ENCODE assay signal across 26 cellular contexts in genomic region chr15:41842229-41842628, GRCh38. TPM values are rescaled to one million over a fixed set of nuclear protein-coding genes. Genes with fewer than 3 reads are reported as not detected.
DNase-seq lines count a peak whose midpoint lies in the region; ATAC-seq, FAIRE-seq and TF ChIP-seq lines count a peak whose summit lies in the region.
"Had no signal": no experiment of that assay in that cellular context is flagged by ENCODE, and none has a peak within 500 bp of the region (broad histone marks: within the 10 kb centered on the region; RNA-seq: fewer than 3 reads in every experiment).

No MANE protein-coding gene starts in this region.

- H3F3A ChIP-seq in GM23338 (replicated peaks; ENCODE audit: low read depth): no peaks in the 10 kb centered on the region

- H3K36me3 ChIP-seq in GM23338 (ENCODE audit: insufficient read depth) (no peaks in the 10 kb centered on the region), K562 (ENCODE audit: control insufficient read depth, insufficient read depth, low read length) (no peaks in the 10 kb centered on the region; the same call in 2 of the 3 replicates), neuronal stem cell (replicated peaks in 1 of 2; ENCODE audit: control insufficient read depth in 2 of 2, insufficient read depth in 2 of 2, low read length in 2 of 2) (peaks cover 16 to 40% of the 10 kb centered on the region in 2 donors), prostate gland (peaks cover 4% of the 10 kb centered on the region in 2 donors)
- H3K36me3 ChIP-seq: HAP-1 had no signal

- H4K20me1 ChIP-seq in GM23338 (replicated peaks; ENCODE audit: insufficient read depth) (no peaks in the 10 kb centered on the region), K562 (replicated peaks; ENCODE audit: control insufficient read depth, insufficient read depth, low read length) (no peaks in the 10 kb centered on the region)

- H2AK5ac ChIP-seq in neuronal stem cell (ENCODE audit: low read depth, low read length): no peak overlapping the region

- H3K9me1 ChIP-seq in K562 (ENCODE audit: control insufficient read depth, insufficient read depth, low read length): no peaks in the 10 kb centered on the region

- no peak overlapping the region for H2BK5ac ChIP-seq in neuronal stem cell (ENCODE audit: low read length)

- TF ChIP-seq RAD21 in K562 (CRISPR knock-in tag; conservative IDR thresholded peaks at IDR 0.05 in 1 of 2, IDR thresholded peaks at IDR 0.05 in 1 of 2): no peak

- no peaks in the 10 kb centered on the region for H3K9me3 Mint-ChIP-seq in GM23338
- H3K9me3 Mint-ChIP-seq: CD4-positive, CD25-positive, alpha-beta regulatory T cell had no signal

- peaks cover 2% of the 10 kb centered on the region for H3K27me3 Mint-ChIP-seq in GM23338 (ENCODE audit: insufficient read depth, low read depth, poor library complexity)
- H3K27me3 Mint-ChIP-seq: B cell; CD4-positive, CD25-positive, alpha-beta regulatory T cell had no signal

- in situ Hi-C loops in K562 (cut with MboI): no loop called here

- H3K9me3 ChIP-seq in K562 (replicated peaks; ENCODE audit: control insufficient read depth, insufficient read depth, low read depth, low read length): no peaks in the 10 kb centered on the region
- H3K9me3 ChIP-seq in neuronal stem cell (replicated peaks in 1 of 2; ENCODE audit: control insufficient read depth in 2 of 2, insufficient read depth in 1 of 2, low read depth in 1 of 2, low read length in 2 of 2): no peaks in the 10 kb centered on the region
- no peaks in the 10 kb centered on the region for H3K9me3 ChIP-seq in prostate gland
- H3K9me3 ChIP-seq: A549, Caco-2, HAP-1 had no signal

- no peak overlapping the region for H2BK120ac ChIP-seq in neuronal stem cell (ENCODE audit: low read depth, low read length)

- no peak overlapping the region for H4K91ac ChIP-seq in neuronal stem cell (ENCODE audit: low read depth, low read length, poor library complexity)

- no peak overlapping the region for H3K14ac ChIP-seq in neuronal stem cell (ENCODE audit: low read length)

- H3K4me2 ChIP-seq in GM23338 (no peak overlapping the region), K562 (ENCODE audit: insufficient read depth, low read length) (no peak overlapping the region), neuronal stem cell (ENCODE audit: insufficient read depth, low read length, poor library complexity, severe bottlenecking) (no peak overlapping the region)
- H3K4me2 ChIP-seq: A549 had no signal

- TF ChIP-seq POLR2A in K562 (conservative IDR thresholded peaks at IDR 0.05) (no peak), prostate gland (IDR thresholded peaks at IDR 0.05) (no peak)

- H3K79me2 ChIP-seq in GM23338 (replicated peaks; ENCODE audit: insufficient read depth) (no peaks in the 10 kb centered on the region), K562 (ENCODE audit: control insufficient read depth, insufficient read depth, low read length) (no peaks in the 10 kb centered on the region)

- H3K4me1 Mint-ChIP-seq in GM23338: no peaks in the 10 kb centered on the region
- H3K4me1 Mint-ChIP-seq: B cell had no signal

- DNase-seq in NCI-H510A treated with DMSO at 0.1 percent for 48 hours (lab: John Stamatoyannopoulos, UW) (peak; percentile 4), NCI-H510A (lab: John Stamatoyannopoulos, UW) (no peak), GM23338 (ENCODE audit: low spot score) (no peak), K562 (ENCODE audit: extremely low read depth in 1 of 4, low spot score in 3 of 4) (no peak), neuronal stem cell (ENCODE audit: low spot score) (no peak), prostate gland (ENCODE audit: low spot score) (no peak)
- DNase-seq in activated CD4-positive, CD25-positive, alpha-beta regulatory T cell treated with anti-CD3 and anti-CD28 coated beads, Interleukin-2, amount 50 U/mL, for 72 hours: no peak
- DNase-seq: Caco-2; CD4-positive, CD25-positive, alpha-beta regulatory T cell; DMS 273 treated with DMSO at 0.1 percent for 48 hours; DND-41; GM23248; IMR-90; NCI-H1105; NCI-H1694; NCI-H226; NCI-H524 treated with DMSO at 0.1 percent for 48 hours; RPMI8226; SHP77 treated with DMSO at 0.1 percent for 48 hours; SW 1271; T-helper 2 cell had no signal

- intact Hi-C loops in K562 (cut with micrococcal nuclease): no loop called here
- intact Hi-C loops in prostate gland (cut with DNase I): no loop called here

- H3K9me2 ChIP-seq in GM23338 (ENCODE audit: insufficient read depth): no peaks in the 10 kb centered on the region

- H3K23ac ChIP-seq in neuronal stem cell (ENCODE audit: low read depth, low read length, poor library complexity): no peak overlapping the region

- CTCF ChIA-PET in K562 (lab: Yijun Ruan, JAX; ENCODE audit: low intra/inter-chr PET ratio): no interaction called here

- no peak overlapping the region for H3K4me3 Mint-ChIP-seq in GM23338
- H3K4me3 Mint-ChIP-seq: B cell; CD4-positive, CD25-positive, alpha-beta regulatory T cell had no signal

- H3K4ac ChIP-seq in neuronal stem cell (ENCODE audit: low read length): no peak overlapping the region

- H3K4me1 ChIP-seq in GM23338 (ENCODE audit: insufficient read depth) (no peaks in the 10 kb centered on the region), K562 (replicated peaks in 1 of 2; ENCODE audit: control insufficient read depth in 2 of 2, insufficient read depth in 2 of 2, low read length in 2 of 2) (peaks cover 0 to 21% of the 10 kb centered on the region in 2 experiments; a peak in 2 of 5 replicates), neuronal stem cell (ENCODE audit: control insufficient read depth in 2 of 2, insufficient read depth in 1 of 2, low read depth in 1 of 2, low read length in 2 of 2) (no peaks in the 10 kb centered on the region), prostate gland (replicated peaks) (peaks cover 22% of the 10 kb centered on the region)
- H3K4me1 ChIP-seq: A549, Caco-2, HAP-1 had no signal

- H3K9ac ChIP-seq in K562 (ENCODE audit: insufficient read depth in 1 of 2, low read depth in 2 of 2, low read length in 2 of 2) (no peak overlapping the region; a peak in 1 of 4 replicates), neuronal stem cell (ENCODE audit: low read depth, low read length, poor library complexity) (no peak overlapping the region)
- H3K9ac ChIP-seq: GM23248 had no signal

- peaks cover 7% of the 10 kb centered on the region for H3K79me1 ChIP-seq in neuronal stem cell (ENCODE audit: low read depth, low read length)

- H3K27ac Mint-ChIP-seq in GM23338: no peak overlapping the region
- H3K27ac Mint-ChIP-seq: B cell; CD4-positive, CD25-positive, alpha-beta regulatory T cell had no signal

- H3K4me3 ChIP-seq in GM23338 (no peak overlapping the region), K562 (no peak overlapping the region), neuronal stem cell (ENCODE audit: low read length in 2 of 2) (no peak overlapping the region), prostate gland (no peak overlapping the region)
- H3K4me3 ChIP-seq: A549, GM12878, GM23248, HAP-1, SK-N-MC had no signal

- no peak overlapping the region for H4K8ac ChIP-seq in neuronal stem cell (ENCODE audit: low read depth, low read length)

- no peak for FAIRE-seq in K562 (lab: Jason Lieb, UNC)
- FAIRE-seq: A549, GM12878 had no signal

- 59% methylated on average over 9 of the region's 12 CpGs for WGBS in K562 (ENCODE audit: insufficient coverage, low coverage, missing lambda C conversion rate)
- no CpG with 5 or more reads among the region's 12 CpGs for WGBS in neuronal stem cell (ENCODE audit: extremely low coverage in 2 of 2, insufficient read length in 2 of 2, insufficient replicate concordance in 1 of 2), 2 donors
- 74% methylated on average over 12 of the region's 12 CpGs for WGBS in prostate gland

- no TSS peak for BruUV-seq in K562 (replicated peaks; lab: Mats Ljungman, UMichigan)

- H2AFZ ChIP-seq in GM23338 (no peak overlapping the region), K562 (ENCODE audit: low read depth, low read length) (no peak overlapping the region), neuronal stem cell (ENCODE audit: low read length) (no peak overlapping the region)
- H2AFZ ChIP-seq: GM23248 had no signal

- H2BK12ac ChIP-seq in neuronal stem cell (ENCODE audit: low read length): no peak overlapping the region

- no peak for TF ChIP-seq EP300 in K562 (IDR thresholded peaks at IDR 0.05; ENCODE audit: low read length)

- H3K27me3 ChIP-seq in GM23338 (ENCODE audit: insufficient read depth) (no peaks in the 10 kb centered on the region), K562 (ENCODE audit: control insufficient read depth in 2 of 2, insufficient read depth in 2 of 2, low read length in 2 of 2) (no peaks in the 10 kb centered on the region), neuronal stem cell (ENCODE audit: control insufficient read depth in 3 of 3, insufficient read depth in 3 of 3, low read depth in 1 of 3, low read length in 3 of 3) (no peaks in the 10 kb centered on the region), prostate gland (replicated peaks; ENCODE audit: insufficient read depth) (no peaks in the 10 kb centered on the region)

- H2BK15ac ChIP-seq in neuronal stem cell (ENCODE audit: low read length): no peak overlapping the region

- H3K36me3 Mint-ChIP-seq in GM23338 (ENCODE audit: low read depth): peaks cover 5% of the 10 kb centered on the region; the same call in 1 of the 3 replicates

- H3K27ac ChIP-seq in GM23338 (ENCODE audit: low read depth) (no peak overlapping the region), K562 (ENCODE audit: extremely low read depth, low read depth, low read length) (no peak overlapping the region), neuronal stem cell (replicated peaks; ENCODE audit: low read length) (no peak overlapping the region), prostate gland (no peak overlapping the region)
- H3K27ac ChIP-seq: A549, GM23248, SK-N-MC had no signal

- peak overlapping the region; percentile 76 for H3K18ac ChIP-seq in neuronal stem cell (ENCODE audit: low read length)

- POLR2A ChIA-PET in K562 (lab: Yijun Ruan, JAX): interaction anchor here (2.3 kb wide), 1 partner anchor 10 kb away, joined by 10 read pairs; no protein-coding TSS in a partner anchor

- TF ChIP-seq CTCF in GM23338 (conservative IDR thresholded peaks at IDR 0.05; ENCODE audit: low read depth in 2 of 2) (no peak), K562 (IDR thresholded peaks at IDR 0.05 in 2 of 3, conservative IDR thresholded peaks at IDR 0.05 in 1 of 3; ENCODE audit: insufficient read depth in 2 of 3, low read depth in 1 of 3, low read length in 3 of 3) (no peak), prostate gland (IDR thresholded peaks at IDR 0.05) (no peak)

- ATAC-seq in GM23338 (peak; percentile 65), K562 (no peak)
- ATAC-seq: A549, GM12878 had no signal

RNA-seq across cellular contexts. Expression of gene PLA2G4B, which starts 3.6 kb away (rescaled TPM):
- total RNA-seq in GM23338 (2014; rRNA removed; shearing (Covaris generic)): 3.4 and 4.4 TPM in 2 replicates
- polyA plus RNA-seq in GM23338 (2016; fragmentation: Nextera tagmentation; extraction: Ambion mirVana) (9.5 and 9.6 TPM in 2 replicates), K562 (2011; rRNA removed) (4.3 and 7.0 TPM in 2 replicates), K562 (2014; fragmentation: Illumina TruSeq; extraction: Trizol) (2.7 and 2.8 TPM in 2 replicates), K562 (2014; fragmentation: Nextera tagmentation; extraction: Ambion mirVana) (under 1 TPM; 0.07 to 0.25 TPM), K562 (2014; rRNA removed) (5.6 and 6.1 TPM in 2 replicates)
- 22.3 and 55.4 TPM in 2 replicates for total RNA-seq in K562 (2011; cell fraction: chromatin; rRNA removed; ENCODE audit: low replicate concordance)
- 26.3 and 28.8 TPM in 2 replicates for total RNA-seq in K562 (2011; cell fraction: nucleolus; rRNA removed)
- total RNA-seq in K562 (2011; cell fraction: nucleoplasm; rRNA removed): 13.2 and 21.9 TPM in 2 replicates
- total RNA-seq in K562 (2014; rRNA removed) (3.9 TPM in 2 replicates), K562 (2014; rRNA removed; fragmentation: Illumina TruSeq; extraction: Trizol) (0.89 and 2.1 TPM in 2 replicates), K562 (2015; rRNA removed; fragmentation: Illumina TruSeq; extraction: Trizol) (1.3 and 1.4 TPM in 2 replicates), K562 (2021) (2.8 and 5.2 TPM in 2 replicates), prostate gland (1 to 10 TPM; 1.5 to 7.6 TPM)
- polyA plus RNA-seq in K562 (2011; cell fraction: cytosol; rRNA removed): 3.1 and 4.8 TPM in 2 replicates
- 48.4 and 61.4 TPM in 2 replicates for polyA plus RNA-seq in K562 (2011; cell fraction: nucleus; rRNA removed)
- polyA plus RNA-seq in K562 (2012): 2.4 and 8.6 TPM in 2 replicates
- polyA minus RNA-seq in K562 (2011; rRNA and poly(A)+ RNA removed): 0.74 and 1.2 TPM in 2 replicates
- 1.1 and 1.5 TPM in 2 replicates for polyA minus RNA-seq in K562 (2011; cell fraction: cytosol; rRNA and poly(A)+ RNA removed)
- 6.6 and 6.7 TPM in 2 replicates for polyA minus RNA-seq in K562 (2011; cell fraction: nucleus; rRNA and poly(A)+ RNA removed)
- polyA plus RNA-seq in neuronal stem cell (2013, experiment 1 of 2): 16.5 TPM
- polyA plus RNA-seq in neuronal stem cell (2013, experiment 2 of 2): 15.9 TPM

RNA-seq across cellular contexts. Expression of gene JMJD7, which starts 14.3 kb away (rescaled TPM):
- 8.5 and 13.8 TPM in 2 replicates for total RNA-seq in GM23338 (2014; rRNA removed; shearing (Covaris generic))
- polyA plus RNA-seq in GM23338 (2016; fragmentation: Nextera tagmentation; extraction: Ambion mirVana) (8.2 and 9.2 TPM in 2 replicates), K562 (2011; rRNA removed) (7.9 and 8.8 TPM in 2 replicates), K562 (2014; fragmentation: Illumina TruSeq; extraction: Trizol) (6.8 and 9.4 TPM in 2 replicates), K562 (2014; fragmentation: Nextera tagmentation; extraction: Ambion mirVana) (1 to 10 TPM; 1.2 to 2.9 TPM), K562 (2014; rRNA removed) (9.7 and 13.9 TPM in 2 replicates)
- total RNA-seq in K562 (2011; cell fraction: chromatin; rRNA removed; ENCODE audit: low replicate concordance): 7.0 and 13.8 TPM in 2 replicates
- 7.2 and 8.5 TPM in 2 replicates for total RNA-seq in K562 (2011; cell fraction: nucleolus; rRNA removed)
- 12.6 and 15.4 TPM in 2 replicates for total RNA-seq in K562 (2011; cell fraction: nucleoplasm; rRNA removed)
- total RNA-seq in K562 (2014; rRNA removed) (6.1 and 11.3 TPM in 2 replicates), K562 (2014; rRNA removed; fragmentation: Illumina TruSeq; extraction: Trizol) (3.2 and 3.8 TPM in 2 replicates), K562 (2015; rRNA removed; fragmentation: Illumina TruSeq; extraction: Trizol) (4.3 and 5.3 TPM in 2 replicates), K562 (2021) (12.2 and 13.1 TPM in 2 replicates), prostate gland (10 to 100 TPM; 20.7 to 56.6 TPM)
- polyA plus RNA-seq in K562 (2011; cell fraction: cytosol; rRNA removed): 8.0 and 19.6 TPM in 2 replicates
- 18.0 and 36.7 TPM in 2 replicates for polyA plus RNA-seq in K562 (2011; cell fraction: nucleus; rRNA removed)
- 7.7 and 16.3 TPM in 2 replicates for polyA plus RNA-seq in K562 (2012)
- 0.60 and 3.0 TPM in 2 replicates for polyA minus RNA-seq in K562 (2011; rRNA and poly(A)+ RNA removed)
- 4.1 and 4.4 TPM in 2 replicates for polyA minus RNA-seq in K562 (2011; cell fraction: cytosol; rRNA and poly(A)+ RNA removed)
- polyA minus RNA-seq in K562 (2011; cell fraction: nucleus; rRNA and poly(A)+ RNA removed): 4.0 and 4.7 TPM in 2 replicates
- polyA plus RNA-seq in neuronal stem cell (2013, experiment 1 of 2): 14.4 TPM
- polyA plus RNA-seq in neuronal stem cell (2013, experiment 2 of 2): 14.3 TPM

RNA-seq across cellular contexts. Expression of gene SPTBN5, which starts 51.6 kb away (rescaled TPM):
- 1.0 and 1.1 TPM in 2 replicates for total RNA-seq in GM23338 (2014; rRNA removed; shearing (Covaris generic))
- polyA plus RNA-seq in GM23338 (2016; fragmentation: Nextera tagmentation; extraction: Ambion mirVana) (0.31 and 0.57 TPM in 2 replicates), K562 (2011; rRNA removed) (0.01 TPM in 1 of 2 replicates, not detected in the other), K562 (2014; fragmentation: Illumina TruSeq; extraction: Trizol) (not detected in 2 replicates), K562 (2014; fragmentation: Nextera tagmentation; extraction: Ambion mirVana) (not detected), K562 (2014; rRNA removed) (not detected in 2 replicates)
- total RNA-seq in K562 (2011; cell fraction: chromatin; rRNA removed; ENCODE audit: low replicate concordance): 0.30 TPM in 1 of 2 replicates, not detected in the other
- total RNA-seq in K562 (2011; cell fraction: nucleolus; rRNA removed): under 0.01 TPM in 2 replicates
- total RNA-seq in K562 (2011; cell fraction: nucleoplasm; rRNA removed): 0.08 TPM in 1 of 2 replicates, not detected in the other
- total RNA-seq in K562 (2014; rRNA removed) (not detected in 2 replicates), K562 (2014; rRNA removed; fragmentation: Illumina TruSeq; extraction: Trizol) (not detected in 2 replicates), K562 (2015; rRNA removed; fragmentation: Illumina TruSeq; extraction: Trizol) (not detected in 2 replicates), K562 (2021) (0.02 TPM in 1 of 2 replicates, not detected in the other), prostate gland (1 to 10 TPM; 1.2 to 2.2 TPM)
- polyA plus RNA-seq in K562 (2011; cell fraction: cytosol; rRNA removed): 0.01 and 0.03 TPM in 2 replicates
- polyA plus RNA-seq in K562 (2011; cell fraction: nucleus; rRNA removed): 0.15 and 0.20 TPM in 2 replicates
- under 0.01 and 0.03 TPM in 2 replicates for polyA plus RNA-seq in K562 (2012)
- polyA minus RNA-seq in K562 (2011; rRNA and poly(A)+ RNA removed): not detected in 2 replicates
- polyA minus RNA-seq in K562 (2011; cell fraction: cytosol; rRNA and poly(A)+ RNA removed): not detected in 2 replicates
- under 0.01 TPM in 1 of 2 replicates, not detected in the other for polyA minus RNA-seq in K562 (2011; cell fraction: nucleus; rRNA and poly(A)+ RNA removed)
- 0.08 TPM for polyA plus RNA-seq in neuronal stem cell (2013, experiment 1 of 2)
- 0.14 TPM for polyA plus RNA-seq in neuronal stem cell (2013, experiment 2 of 2)
